Comparison of ENCODE assay signal across 16 cellular contexts in genomic region chr22:32576553-32577255, GRCh38.
DNase-seq lines count a peak whose midpoint lies in the region; ATAC-seq and TF ChIP-seq lines count a peak whose summit lies in the region.
"Had no signal": no experiment of that assay in that cellular context is flagged by ENCODE, and none has a peak within 500 bp of the region (broad histone marks: within the 10 kb centered on the region; RNA-seq: fewer than 3 reads in every experiment).

No MANE protein-coding gene starts in this region.

- peaks cover 0 to 6% of the 10 kb centered on the region in 2 donors for H3K4me1 ChIP-seq in breast epithelium
- peaks cover 30% of the 10 kb centered on the region for H3K4me1 ChIP-seq in SJCRH30
- peaks cover 21% of the 10 kb centered on the region for H3K4me1 ChIP-seq in PC-9 (replicated peaks; ENCODE audit: insufficient read depth)
- H3K4me1 ChIP-seq: Peyer's patch had no signal

- CTCF ChIA-PET in MCF 10A (lab: Yijun Ruan, JAX) (no interaction called here), PC-9 (lab: Charles Lee) (no interaction called here)

- H3K27ac ChIP-seq in breast epithelium (peak overlapping the region in 1 of 2 donors; percentile 52), SJCRH30 (no peak overlapping the region), PC-9 (no peak overlapping the region)
- H3K27ac ChIP-seq: Peyer's patch had no signal

- intact Hi-C loops in MCF 10A (cut with micrococcal nuclease) (no loop called here), breast epithelium (cut with DNase I; ENCODE audit: low total_unique reads) (no loop called here), PC-9 (cut with micrococcal nuclease; ENCODE audit: unreplicated experiment) (no loop called here)

- no peak for TF ChIP-seq CTCF in MCF 10A (IDR thresholded peaks at IDR 0.05; ENCODE audit: unreplicated experiment)
- TF ChIP-seq CTCF in breast epithelium (IDR thresholded peaks at IDR 0.05), result no peak
- TF ChIP-seq CTCF in PC-9 (conservative IDR thresholded peaks at IDR 0.05), result no peak

- no peak overlapping the region for H3K4me2 ChIP-seq in PC-9

- BruUV-seq in MCF 10A (replicated peaks; lab: Mats Ljungman, UMichigan) (no TSS peak), PC-9 (replicated peaks; lab: Mats Ljungman, UMichigan) (no TSS peak)

- no peak overlapping the region for H3K27ac Mint-ChIP-seq in MCF 10A (ENCODE audit: low read depth, unreplicated experiment)
- no peak overlapping the region for H3K27ac Mint-ChIP-seq in natural killer cell treated with Interleukin-12 subunit alpha and Interleukin-12 subunit beta and Interleukin-15 and Interleukin-18, amount 100 ng/mL, for 72 hours
- H3K27ac Mint-ChIP-seq: CD4-positive, alpha-beta T cell; HFFc6 had no signal

- H3K27me3 Mint-ChIP-seq in MCF 10A (ENCODE audit: insufficient read depth, unreplicated experiment), result no peaks in the 10 kb centered on the region
- H3K27me3 Mint-ChIP-seq in natural killer cell treated with Interleukin-12 subunit alpha and Interleukin-12 subunit beta and Interleukin-15 and Interleukin-18, amount 100 ng/mL, for 72 hours, result peaks cover 15 to 23% of the 10 kb centered on the region in 2 donors

- DNase-seq in MCF 10A (ENCODE audit: unreplicated experiment) (peak; percentile 17), breast epithelium (ENCODE audit: low spot score in 2 of 2) (no peak), SJCRH30 (peak; percentile 32 to 58), erythroblast (lab: John Stamatoyannopoulos, UW) (peak; percentile 73 to 88), PC-9 (no peak), GM03348 (ENCODE audit: low spot score) (no peak)
- DNase-seq in natural killer cell treated with Interleukin-12 subunit alpha and Interleukin-12 subunit beta and Interleukin-15 and Interleukin-18, amount 100 ng/mL, for 72 hours (ENCODE audit: low spot score), result no peak
- DNase-seq: CD4-positive, alpha-beta T cell; EL; HFFc6; NCI-H1436 treated with DMSO at 0.1 percent for 48 hours; NCI-H2081; NCI-H2227 treated with DMSO at 0.1 percent for 48 hours; NCI-H69; Peyer's patch; Right ventricle myocardium superior had no signal

- no peak for ATAC-seq in natural killer cell treated with Interleukin-12 subunit alpha and Interleukin-12 subunit beta and Interleukin-15 and Interleukin-18, amount 100 ng/mL, for 72 hours

- H2AFZ ChIP-seq in PC-9, result no peak overlapping the region

- H3K4me3 Mint-ChIP-seq in MCF 10A (ENCODE audit: unreplicated experiment), result no peak overlapping the region
- H3K4me3 Mint-ChIP-seq in natural killer cell treated with Interleukin-12 subunit alpha and Interleukin-12 subunit beta and Interleukin-15 and Interleukin-18, amount 100 ng/mL, for 72 hours, result no peak overlapping the region
- H3K4me3 Mint-ChIP-seq: CD4-positive, alpha-beta T cell; HFFc6 had no signal

- H3K36me3 Mint-ChIP-seq in MCF 10A (ENCODE audit: insufficient read depth, unreplicated experiment), result no peaks in the 10 kb centered on the region
- no peaks in the 10 kb centered on the region for H3K36me3 Mint-ChIP-seq in natural killer cell treated with Interleukin-12 subunit alpha and Interleukin-12 subunit beta and Interleukin-15 and Interleukin-18, amount 100 ng/mL, for 72 hours

- peaks cover 9% of the 10 kb centered on the region; the same call in 1 of the 2 replicates for H3F3A ChIP-seq in PC-9 (ENCODE audit: insufficient read depth, low read depth)

- H3K4me1 Mint-ChIP-seq in MCF 10A (ENCODE audit: insufficient read depth, unreplicated experiment), result peaks cover 10% of the 10 kb centered on the region
- peaks cover 2 to 4% of the 10 kb centered on the region in 2 donors for H3K4me1 Mint-ChIP-seq in natural killer cell treated with Interleukin-12 subunit alpha and Interleukin-12 subunit beta and Interleukin-15 and Interleukin-18, amount 100 ng/mL, for 72 hours (ENCODE audit: low read depth in 2 of 2)

- H3K9me3 Mint-ChIP-seq in MCF 10A (ENCODE audit: unreplicated experiment), result peaks cover 12% of the 10 kb centered on the region
- H3K9me3 Mint-ChIP-seq in natural killer cell treated with Interleukin-12 subunit alpha and Interleukin-12 subunit beta and Interleukin-15 and Interleukin-18, amount 100 ng/mL, for 72 hours, result no peaks in the 10 kb centered on the region
- H3K9me3 Mint-ChIP-seq: CD4-positive, alpha-beta T cell; HFFc6 had no signal

- POLR2A ChIA-PET in MCF 10A (lab: Yijun Ruan, JAX), result no interaction called here
- POLR2A ChIA-PET in PC-9 (lab: Charles Lee; ENCODE audit: unreplicated experiment), result no interaction called here

- no peaks in the 10 kb centered on the region for H3K9me2 ChIP-seq in PC-9 (ENCODE audit: insufficient read depth)

- H3K4me3 ChIP-seq in breast epithelium (no peak overlapping the region), SJCRH30 (no peak overlapping the region), PC-9 (no peak overlapping the region)
- H3K4me3 ChIP-seq: Peyer's patch had no signal

- H3K36me3 ChIP-seq in breast epithelium, result no peaks in the 10 kb centered on the region
- no peaks in the 10 kb centered on the region for H3K36me3 ChIP-seq in SJCRH30
- H3K36me3 ChIP-seq in PC-9 (ENCODE audit: low read depth), result no peaks in the 10 kb centered on the region
- H3K36me3 ChIP-seq: Peyer's patch had no signal

- no peaks in the 10 kb centered on the region for H4K20me1 ChIP-seq in PC-9 (ENCODE audit: insufficient read depth)

- TF ChIP-seq POLR2A in breast epithelium (IDR thresholded peaks at IDR 0.05) (no peak), erythroblast (IDR thresholded peaks at IDR 0.05; ENCODE audit: low read length) (no peak)

- H3K79me2 ChIP-seq in PC-9 (ENCODE audit: low read depth), result no peaks in the 10 kb centered on the region

- H3K9me3 ChIP-seq in breast epithelium (no peaks in the 10 kb centered on the region), SJCRH30 (replicated peaks) (no peaks in the 10 kb centered on the region), PC-9 (ENCODE audit: insufficient read depth, low read depth) (no peaks in the 10 kb centered on the region)
- H3K9me3 ChIP-seq: Peyer's patch had no signal

- H3K27me3 ChIP-seq in breast epithelium (no peaks in the 10 kb centered on the region), SJCRH30 (no peaks in the 10 kb centered on the region), PC-9 (ENCODE audit: insufficient read depth, low read depth) (no peaks in the 10 kb centered on the region)
- H3K27me3 ChIP-seq: Peyer's patch had no signal

Comparison
In these comparisons a context has a peak if more than half of its experiments do, and no peak if none do; other contexts are left out.
1. DNase-seq: peak in MCF 10A (single experiment), SJCRH30 (2 of 2) and erythroblast (2 of 2); none in breast epithelium (0 of 2), natural killer cell treated with Interleukin-12 subunit alpha and Interleukin-12 subunit beta and Interleukin-15 and Interleukin-18, amount 100 ng/mL, for 72 hours (single experiment), PC-9 (0 of 2) and GM03348 (single experiment).